In the genomic region with DNA sequence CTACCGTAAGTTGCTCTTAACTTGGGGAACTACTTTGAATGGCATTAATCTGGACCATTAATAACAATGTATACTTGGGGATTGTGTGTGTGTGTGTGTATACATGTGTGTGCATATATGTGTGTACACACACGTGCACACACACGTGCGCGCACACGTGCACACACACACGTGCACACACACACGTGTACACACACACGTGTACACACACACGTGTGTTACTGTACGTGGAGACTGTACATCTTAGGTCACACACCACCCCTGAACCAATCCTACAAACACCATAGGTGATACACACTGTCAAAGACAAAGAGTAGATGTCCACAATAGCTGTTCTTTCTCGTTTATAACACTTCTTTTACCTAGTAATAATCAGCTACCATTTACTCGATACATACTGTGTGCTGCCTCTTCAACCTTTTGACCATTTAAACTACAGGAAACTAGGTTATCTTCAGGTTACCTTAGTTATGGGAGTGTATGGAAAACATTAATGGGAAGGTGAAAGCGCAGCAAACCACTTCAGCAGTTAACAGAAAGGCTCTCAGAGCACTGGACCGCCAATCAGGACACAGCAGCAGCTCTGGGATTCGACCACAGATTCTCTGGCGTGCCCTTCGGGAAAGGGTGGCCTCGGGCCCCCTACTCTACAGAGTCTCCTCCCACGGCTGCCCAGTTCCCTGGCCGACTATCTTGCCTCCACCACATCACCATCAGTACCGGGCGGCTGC, we compare ENCODE assay signal across 8 cellular contexts. TPM values are rescaled to one million over a fixed set of nuclear protein-coding genes. Genes with fewer than 3 reads are reported as not detected.
DNase-seq lines count a peak whose midpoint lies in the region; ATAC-seq, FAIRE-seq and TF ChIP-seq lines count a peak whose summit lies in the region.

No MANE protein-coding gene starts in this region.

- no peaks in the 10 kb centered on the region for H3K27me3 Mint-ChIP-seq in WTC11 (ENCODE audit: low read depth)

- H3K36me3 ChIP-seq in A673 (ENCODE audit: insufficient read depth, low read length, poor library complexity, severe bottlenecking), result peaks cover 8% of the 10 kb centered on the region
- peaks cover 6% of the 10 kb centered on the region; the same call in 1 of the 2 replicates for H3K36me3 ChIP-seq in GM23248 (ENCODE audit: low read depth)
- no peaks in the 10 kb centered on the region; the same call in 1 of the 2 replicates for H3K36me3 ChIP-seq in iPS DF 6.9 (ENCODE audit: control insufficient read depth, insufficient read depth, low read length)

- H3K4me3 Mint-ChIP-seq in WTC11, result peak overlapping the region; percentile 94
- peak overlapping the region; percentile 98 for H3K4me3 Mint-ChIP-seq in stimulated activated effector memory CD8-positive, alpha-beta T cell treated with anti-CD3 and anti-CD28 coated beads, Interleukin-12 subunit alpha, Interleukin-12 subunit beta, amount 100 ng/mL, for 72 hours

- H3K36me3 Mint-ChIP-seq in WTC11, result peaks cover 31% of the 10 kb centered on the region
- peaks cover 45% of the 10 kb centered on the region for H3K36me3 Mint-ChIP-seq in stimulated activated effector memory CD8-positive, alpha-beta T cell treated with anti-CD3 and anti-CD28 coated beads, Interleukin-12 subunit alpha, Interleukin-12 subunit beta, amount 100 ng/mL, for 72 hours

- DNase-seq in A673 (ENCODE audit: low spot score) (no peak), GM23248 (no peak), WTC11 (ENCODE audit: low spot score) (no peak), iPS DF 6.9 (ENCODE audit: low read depth, low spot score) (no peak), D721Med (ENCODE audit: insufficient read length, low spot score) (no peak), SW480 (ENCODE audit: low spot score) (no peak), activated gamma-delta T cell treated with Interleukin-2 at 50 U/mL for 16 hours (no peak)
- no peak for DNase-seq in stimulated activated effector memory CD8-positive, alpha-beta T cell treated with anti-CD3 and anti-CD28 coated beads, Interleukin-12 subunit alpha, Interleukin-12 subunit beta, amount 100 ng/mL, for 72 hours (ENCODE audit: low spot score in 2 of 2)

- CTCF ChIA-PET in A673 (lab: Charles Lee), result interaction anchor here (0.6 kb wide), 1 partner anchor 50 kb away, joined by 4 read pairs; no protein-coding TSS in a partner anchor
- CTCF ChIA-PET in WTC11 (lab: Charles Lee), result interaction anchor here (1.2 to 1.7 kb wide), 2 partner anchors 188 to 511 kb away, joined by 3 to 4 read pairs; no protein-coding TSS in a partner anchor

- 27 to 31% methylated on average over 23 of the region's 23 CpGs for WGBS in GM23248 (ENCODE audit: low coverage in 1 of 2, low lambda C conversion rate in 2 of 2, missing lambda C conversion rate in 2 of 2), 2 experiments
- no CpG with 5 or more reads among the region's 23 CpGs for WGBS in iPS DF 6.9 (ENCODE audit: insufficient coverage, insufficient read length)

- H3K4me1 ChIP-seq in A673 (ENCODE audit: insufficient read depth, low read length, poor library complexity, severe bottlenecking), result no peaks in the 10 kb centered on the region
- peaks cover 10% of the 10 kb centered on the region for H3K4me1 ChIP-seq in GM23248 (ENCODE audit: insufficient read depth)
- H3K4me1 ChIP-seq in iPS DF 6.9 (ENCODE audit: control insufficient read depth, insufficient read depth, low read length), result 0 out of 2 replicates have a peak, but pooled peaks cover 1% of the 10 kb centered on the region

- no peaks in the 10 kb centered on the region for H3K9me2 ChIP-seq in GM23248 (ENCODE audit: insufficient read depth)

- no peaks in the 10 kb centered on the region for H3K9me3 ChIP-seq in A673 (ENCODE audit: low read depth, low read length, poor library complexity, severe bottlenecking)
- H3K9me3 ChIP-seq in GM23248 (ENCODE audit: low read depth), result no peaks in the 10 kb centered on the region
- H3K9me3 ChIP-seq in iPS DF 6.9 (ENCODE audit: control insufficient read depth, insufficient read depth, low read length), result no peaks in the 10 kb centered on the region

- intact Hi-C loops in A673 (cut with micrococcal nuclease; ENCODE audit: unreplicated experiment), result no loop called here

- H3K4me1 Mint-ChIP-seq in WTC11, result peaks cover 24% of the 10 kb centered on the region
- peaks cover 22% of the 10 kb centered on the region for H3K4me1 Mint-ChIP-seq in stimulated activated effector memory CD8-positive, alpha-beta T cell treated with anti-CD3 and anti-CD28 coated beads, Interleukin-12 subunit alpha, Interleukin-12 subunit beta, amount 100 ng/mL, for 72 hours

- POLR2A ChIA-PET in A673 (lab: Charles Lee; ENCODE audit: low non-redundant PET), result no interaction called here
- POLR2A ChIA-PET in WTC11 (lab: Charles Lee), result interaction anchor here (0.7 to 1.3 kb wide), 4 partner anchors 45 to 126 kb away, joined by 3 to 4 read pairs (median 4); no protein-coding TSS in a partner anchor

- no peak for ATAC-seq in WTC11
- ATAC-seq in stimulated activated effector memory CD8-positive, alpha-beta T cell treated with anti-CD3 and anti-CD28 coated beads, Interleukin-12 subunit alpha, Interleukin-12 subunit beta, amount 100 ng/mL, for 72 hours, result no peak

- peak overlapping the region; percentile 75 for H3K27ac ChIP-seq in A673 (ENCODE audit: low read depth, low read length, poor library complexity, severe bottlenecking)
- peak overlapping the region; percentile 89 for H3K27ac ChIP-seq in GM23248
- H3K27ac ChIP-seq in iPS DF 6.9 (ENCODE audit: low read length), result no peak overlapping the region

- peak overlapping the region; percentile 95 for H3K9ac ChIP-seq in GM23248

- no peaks in the 10 kb centered on the region for H3K27me3 ChIP-seq in A673 (replicated peaks; ENCODE audit: insufficient read depth, low read depth, low read length, poor library complexity)
- no peaks in the 10 kb centered on the region for H3K27me3 ChIP-seq in GM23248 (replicated peaks; ENCODE audit: insufficient read depth)
- H3K27me3 ChIP-seq in iPS DF 6.9 (ENCODE audit: control insufficient read depth, insufficient read depth, low read length), result no peaks in the 10 kb centered on the region

- H3K79me2 ChIP-seq in GM23248 (ENCODE audit: insufficient read depth), result peaks cover 30% of the 10 kb centered on the region

- peak overlapping the region; percentile 99 for H3K27ac Mint-ChIP-seq in WTC11
- H3K27ac Mint-ChIP-seq in stimulated activated effector memory CD8-positive, alpha-beta T cell treated with anti-CD3 and anti-CD28 coated beads, Interleukin-12 subunit alpha, Interleukin-12 subunit beta, amount 100 ng/mL, for 72 hours, result peak overlapping the region; percentile 98

- peak overlapping the region; percentile 63 for H3K4me3 ChIP-seq in A673 (ENCODE audit: low read depth, low read length, poor library complexity, severe bottlenecking)
- peak overlapping the region; percentile 90 for H3K4me3 ChIP-seq in GM23248
- peak overlapping the region; percentile 53; the same call in 1 of the 2 replicates for H3K4me3 ChIP-seq in iPS DF 6.9 (ENCODE audit: low read length)

- H2AFZ ChIP-seq in GM23248, result peak overlapping the region; percentile 94

- peaks cover 5% of the 10 kb centered on the region; the same call in 1 of the 2 replicates for H3F3A ChIP-seq in GM23248 (ENCODE audit: insufficient read depth)

- H3K4me2 ChIP-seq in GM23248 (ENCODE audit: unreplicated experiment), result peak overlapping the region; percentile 94

- in situ Hi-C loops in GM23248 (cut with MboI), result no loop called here

- no peaks in the 10 kb centered on the region for H4K20me1 ChIP-seq in GM23248 (ENCODE audit: insufficient read depth)

- H3K9me3 Mint-ChIP-seq in WTC11, result peaks cover 14% of the 10 kb centered on the region
- no peaks in the 10 kb centered on the region for H3K9me3 Mint-ChIP-seq in stimulated activated effector memory CD8-positive, alpha-beta T cell treated with anti-CD3 and anti-CD28 coated beads, Interleukin-12 subunit alpha, Interleukin-12 subunit beta, amount 100 ng/mL, for 72 hours

- TF ChIP-seq CTCF in A673 (conservative IDR thresholded peaks at IDR 0.05; ENCODE audit: low read depth, low read length) (no peak), WTC11 (IDR thresholded peaks at IDR 0.05) (no peak), D721Med (IDR thresholded peaks at IDR 0.05; ENCODE audit: insufficient read depth, missing control alignments) (no peak)

- BruUV-seq in A673 (replicated peaks; lab: Mats Ljungman, UMichigan), result no TSS peak

- FAIRE-seq in D721Med (lab: Jason Lieb, UNC), result no peak

TF ChIP-seq in WTC11, 78 proteins besides CTCF, POLR2A, EP300 and RAD21:
- TF ChIP-seq, protein P1, sequence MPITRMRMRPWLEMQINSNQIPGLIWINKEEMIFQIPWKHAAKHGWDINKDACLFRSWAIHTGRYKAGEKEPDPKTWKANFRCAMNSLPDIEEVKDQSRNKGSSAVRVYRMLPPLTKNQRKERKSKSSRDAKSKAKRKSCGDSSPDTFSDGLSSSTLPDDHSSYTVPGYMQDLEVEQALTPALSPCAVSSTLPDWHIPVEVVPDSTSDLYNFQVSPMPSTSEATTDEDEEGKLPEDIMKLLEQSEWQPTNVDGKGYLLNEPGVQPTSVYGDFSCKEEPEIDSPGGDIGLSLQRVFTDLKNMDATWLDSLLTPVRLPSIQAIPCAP (CRISPR knock-in tag; IDR thresholded peaks at IDR 0.05), result no peak
- no peak for TF ChIP-seq MYBL2 (CRISPR knock-in tag; IDR thresholded peaks at IDR 0.05)

RNA-seq across cellular contexts. Expression of a gene that starts 0.9 kb away (rescaled TPM):
- total RNA-seq in A673 (2021) (25.4 and 27.2 TPM in 2 replicates), WTC11 (2021) (45.1 to 66.5 TPM (median 48.0 TPM) in 3 replicates)
- 18.8 and 21.7 TPM in 2 replicates for total RNA-seq in GM23248 (2014; rRNA removed; shearing (Covaris generic))
- 47.9 and 53.1 TPM in 2 replicates for polyA plus RNA-seq in GM23248 (2016; fragmentation: Nextera tagmentation; extraction: Ambion mirVana)
